ENCODE assay signal across 23 cellular contexts in genomic region chr2:10750610-10751009, GRCh38. TPM values are rescaled to one million over a fixed set of nuclear protein-coding genes. Genes with fewer than 3 reads are reported as not detected.
DNase-seq lines count a peak whose midpoint lies in the region; ATAC-seq and TF ChIP-seq lines count a peak whose summit lies in the region.
"Had no signal": no experiment of that assay in that cellular context is flagged by ENCODE, and none has a peak within 500 bp of the region (broad histone marks: within the 10 kb centered on the region; RNA-seq: fewer than 3 reads in every experiment).

No MANE protein-coding gene starts in this region.

- no peak overlapping the region for H3K4me3 ChIP-seq in BLaER1 treated with 17β-estradiol and CSF1 and Interleukin-3, amounts not matched to agents 10 nM and 100 nM
- H3K4me3 ChIP-seq in MG63, result no peak overlapping the region
- H3K4me3 ChIP-seq in SJCRH30, result no peak overlapping the region
- H3K4me3 ChIP-seq in epithelial cell of esophagus (ENCODE audit: low read length), result no peak overlapping the region
- H3K4me3 ChIP-seq: dorsolateral prefrontal cortex, SJSA1 had no signal

- no peaks in the 10 kb centered on the region for H3K9me3 ChIP-seq in BLaER1 treated with 17β-estradiol and CSF1 and Interleukin-3, amounts not matched to agents 10 nM and 100 nM (replicated peaks in 1 of 11)
- H3K9me3 ChIP-seq in MG63 (no peaks in the 10 kb centered on the region), SJCRH30 (replicated peaks) (no peaks in the 10 kb centered on the region)
- H3K9me3 ChIP-seq: SJSA1 had no signal

- H3K27ac Mint-ChIP-seq in nephron progenitor cell, result no peak overlapping the region
- H3K27ac Mint-ChIP-seq: activated CD4-positive, alpha-beta T cell treated with anti-CD3 and anti-CD28 coated beads for 36 hours; activated T-helper 2 cell treated with anti-CD3 and anti-CD28 coated beads, Interferon-gamma antibody, Interleukin-2, Interleukin-4, amounts not matched to agents 10 μg/mL and 5 μg/mL and 100 μg/mL, durations not matched to agents 14 hours and 24 hours and 36 hours; CD14-positive monocyte; progenitor cell of endocrine pancreas had no signal

- H3K9me3 Mint-ChIP-seq in nephron progenitor cell, result no peaks in the 10 kb centered on the region
- H3K9me3 Mint-ChIP-seq: activated T-helper 2 cell treated with anti-CD3 and anti-CD28 coated beads, Interferon-gamma antibody, Interleukin-2, Interleukin-4, amounts not matched to agents 10 μg/mL and 5 μg/mL and 100 μg/mL, durations not matched to agents 14 hours and 24 hours and 36 hours; IgD-negative memory B cell had no signal

- H3K4me1 ChIP-seq in BLaER1 treated with 17β-estradiol and CSF1 and Interleukin-3, amounts not matched to agents 10 nM and 100 nM, result peaks cover 13 to 21% (median 19%) of the 10 kb centered on the region in 10 experiments; a peak in 19 of 20 replicates
- peaks cover 18% of the 10 kb centered on the region for H3K4me1 ChIP-seq in SJCRH30

- H3K4me3 Mint-ChIP-seq in nephron progenitor cell, result no peak overlapping the region
- H3K4me3 Mint-ChIP-seq: activated CD4-positive, alpha-beta T cell treated with anti-CD3 and anti-CD28 coated beads for 36 hours; CD14-positive monocyte; IgD-negative memory B cell had no signal

- no peak overlapping the region for H3K27ac ChIP-seq in BLaER1 treated with 17β-estradiol and CSF1 and Interleukin-3, amounts not matched to agents 10 nM and 100 nM
- no peak overlapping the region for H3K27ac ChIP-seq in SJCRH30
- H3K27ac ChIP-seq: dorsolateral prefrontal cortex, SJSA1 had no signal

- DNase-seq in MG63, result peak; percentile 63
- DNase-seq in SJCRH30, result peak; percentile 29 to 42
- peak; percentile 36 for DNase-seq in epithelial cell of esophagus (ENCODE audit: low read depth)
- DNase-seq in SHP77 treated with DMSO at 0.1 percent for 48 hours (lab: John Stamatoyannopoulos, UW), result no peak
- DNase-seq in NCI-H345 (lab: John Stamatoyannopoulos, UW), result no peak
- no peak for DNase-seq in nephron progenitor cell
- DNase-seq: activated CD4-positive, alpha-beta T cell treated with anti-CD3 and anti-CD28 coated beads for 36 hours; dorsolateral prefrontal cortex; erythroblast; NCI-H1092 treated with DMSO at 0.1 percent for 48 hours; NCI-H2081; small intestine; stimulated activated CD4-positive, alpha-beta T cell treated with anti-CD3 and anti-CD28 coated beads, Interleukin-4, amount 100 ng/mL, for 1 hour; T-helper 9 cell had no signal

- peaks cover 3% of the 10 kb centered on the region for H3K4me1 Mint-ChIP-seq in nephron progenitor cell

- H3K36me3 ChIP-seq in BLaER1 treated with 17β-estradiol and CSF1 and Interleukin-3, amounts not matched to agents 10 nM and 100 nM, result no peaks in the 10 kb centered on the region
- H3K36me3 ChIP-seq in MG63 (no peaks in the 10 kb centered on the region), SJCRH30 (no peaks in the 10 kb centered on the region)
- H3K36me3 ChIP-seq: SJSA1 had no signal

- peaks cover 22% of the 10 kb centered on the region for H3K27me3 Mint-ChIP-seq in nephron progenitor cell (ENCODE audit: low read depth, poor library complexity)
- H3K27me3 Mint-ChIP-seq: IgD-negative memory B cell had no signal

- no peak overlapping the region for H3K9ac ChIP-seq in BLaER1 treated with 17β-estradiol and CSF1 and Interleukin-3, amounts not matched to agents 10 nM and 100 nM

- TF ChIP-seq CTCF in epithelial cell of esophagus (IDR thresholded peaks at IDR 0.05; ENCODE audit: insufficient read depth, low read depth, low read length, missing control alignments) (no peak), nephron progenitor cell (IDR thresholded peaks at IDR 0.05) (no peak)

- H4K20me1 ChIP-seq in BLaER1 treated with 17β-estradiol and CSF1 and Interleukin-3, amounts not matched to agents 10 nM and 100 nM, result no peaks in the 10 kb centered on the region

- ATAC-seq in GM21723 (IDR thresholded peaks at IDR 0.05; ENCODE audit: unreplicated experiment), result no peak
- ATAC-seq: activated CD4-positive, alpha-beta T cell treated with anti-CD3 and anti-CD28 coated beads for 36 hours; left lobe of liver had no signal

- no peaks in the 10 kb centered on the region for H3K36me3 Mint-ChIP-seq in nephron progenitor cell (ENCODE audit: low read depth)
- H3K36me3 Mint-ChIP-seq: CD14-positive monocyte, IgD-negative memory B cell had no signal

- peak overlapping the region in 8 of 11 experiments; percentile 1 to 31 (median 17); a peak in 8 of 22 replicates for H3K4me2 ChIP-seq in BLaER1 treated with 17β-estradiol and CSF1 and Interleukin-3, amounts not matched to agents 10 nM and 100 nM

- H3K27me3 ChIP-seq in BLaER1 treated with 17β-estradiol and CSF1 and Interleukin-3, amounts not matched to agents 10 nM and 100 nM, result no peaks in the 10 kb centered on the region
- no peaks in the 10 kb centered on the region for H3K27me3 ChIP-seq in MG63
- H3K27me3 ChIP-seq in SJCRH30, result peaks cover 11% of the 10 kb centered on the region
- H3K27me3 ChIP-seq: dorsolateral prefrontal cortex, SJSA1 had no signal

RNA-seq across cellular contexts. Expression of gene ATP6V1C2, which starts 29.2 kb away (rescaled TPM):
- not detected in 2 replicates for total RNA-seq in MG63 (2014; rRNA removed; shearing (Covaris generic); ENCODE audit: low replicate concordance)
- total RNA-seq in SJCRH30 (2014; rRNA removed; shearing (Covaris generic)), result 0.23 and 0.40 TPM in 2 replicates
- total RNA-seq: activated CD4-positive, alpha-beta T cell treated with anti-CD3 and anti-CD28 coated beads for 36 hours; activated T-helper 2 cell treated with anti-CD3 and anti-CD28 coated beads, Interferon-gamma antibody, Interleukin-2, Interleukin-4, amounts not matched to agents 10 μg/mL and 5 μg/mL and 100 μg/mL, durations not matched to agents 14 hours and 24 hours and 36 hours; glomerular endothelial cell had no signal

Comparison
In these comparisons a context has a peak if more than half of its experiments do, and no peak if none do; other contexts are left out.
1. DNase-seq: peak in MG63 (single experiment), SJCRH30 (2 of 2) and epithelial cell of esophagus (single experiment); none in SHP77 treated with DMSO at 0.1 percent for 48 hours (single experiment), NCI-H345 (single experiment) and nephron progenitor cell (single experiment).